Comparison of ENCODE assay signal across 11 cellular contexts in genomic region chr7:40122940-40123254, GRCh38.
"Had no signal": no experiment of that assay in that cellular context is flagged by ENCODE, and none has a peak within 500 bp of the region (broad histone marks: within the 10 kb centered on the region; RNA-seq: fewer than 3 reads in every experiment).

No MANE protein-coding gene starts in this region.

- H3K4me1 Mint-ChIP-seq: GM23338 had no signal

- DNase-seq: GM23248, GOT3, H7, H9, HCEC 1CT, HFFc6 had no signal

- H3K9ac ChIP-seq: GM23248 had no signal

- H3K27ac Mint-ChIP-seq: GM23338, H9, HFFc6 had no signal

- H2AFZ ChIP-seq: GM23248, GM23338 had no signal

- H3K9me3 Mint-ChIP-seq: GM23338, H9, HFFc6 had no signal

- H3K9me3 ChIP-seq: HAP-1 had no signal

- H3K4me2 ChIP-seq: GM23338 had no signal

- H3K4me3 Mint-ChIP-seq: GM23338, H9, HFFc6 had no signal

- H3K4me3 ChIP-seq: GM23248, GM23338, HAP-1 had no signal

- H3K36me3 ChIP-seq: HAP-1 had no signal

- FAIRE-seq: H1, H54 had no signal

- ATAC-seq: GM23338, HCT116 had no signal

- H3K27ac ChIP-seq: GM23248 had no signal
